In genomic region chr5:141349917-141350619, GRCh38 we compare ENCODE assay signal across 8 cellular contexts. TPM values are rescaled to one million over a fixed set of nuclear protein-coding genes. Genes with fewer than 3 reads are reported as not detected.
DNase-seq lines count a peak whose midpoint lies in the region; ATAC-seq, FAIRE-seq and TF ChIP-seq lines count a peak whose summit lies in the region.

PCDHGB1 (plus strand) TSS chr5:141350099; CDS start chr5:141350261, 162 bp downstream.

- TF ChIP-seq CTCF in A549 (IDR thresholded peaks at IDR 0.05) (peak; percentile 75), esophagus muscularis mucosa (IDR thresholded peaks at IDR 0.05) (peak; percentile 26 to 47 (median 31)), neural cell (IDR thresholded peaks at IDR 0.05; ENCODE audit: poor library complexity, severe bottlenecking) (no peak)

- peak within 1 kb of the TSS; percentile 67 to 89 (median 83) for H3K27ac Mint-ChIP-seq in IgD-negative memory B cell
- no peak within 1 kb of the TSS for H3K27ac Mint-ChIP-seq in T-helper 2 cell treated with Interferon-gamma antibody and Interleukin-4, amounts not matched to agents 5 μg/mL and 100 μg/mL, for 36 hours

- H3K4me1 Mint-ChIP-seq in IgD-negative memory B cell = peaks cover 0 to 3% (median 2%) of the 10 kb centered on the region in 3 donors
- H3K4me1 Mint-ChIP-seq in T-helper 2 cell treated with Interferon-gamma antibody and Interleukin-4, amounts not matched to agents 5 μg/mL and 100 μg/mL, for 36 hours (ENCODE audit: low read depth) = peaks cover 2% of the 10 kb centered on the region

- POLR2A ChIA-PET in A549 (lab: Yijun Ruan, JAX) = interaction anchor here (1.0 to 1.9 kb wide), 5 partner anchors 11 to 214 kb away, joined by 3 to 7 read pairs (median 4); partner anchors contain the start of genes PCDHGA1, PCDHGA2 and TAF7

- 9% methylated on average over 29 of the region's 29 CpGs for WGBS in A549 (ENCODE audit: missing lambda C conversion rate)
- 26% methylated on average over 26 of the region's 29 CpGs for WGBS in esophagus muscularis mucosa

- no peak within 1 kb of the TSS for H3K9ac ChIP-seq in neural cell (ENCODE audit: low read length)

- H3K36me3 ChIP-seq in esophagus muscularis mucosa = no peaks in the 10 kb centered on the region
- H3K36me3 ChIP-seq in neural cell (ENCODE audit: insufficient read depth, low read length) = no peaks in the 10 kb centered on the region

- H3K27me3 ChIP-seq in esophagus muscularis mucosa = peaks cover 0 to 42% (median 3%) of the 10 kb centered on the region in 4 donors
- no peaks in the 10 kb centered on the region for H3K27me3 ChIP-seq in neural cell (ENCODE audit: insufficient read depth, low read depth, low read length)

- no peak within 1 kb of the TSS for H2AFZ ChIP-seq in neural cell (ENCODE audit: low read depth, low read length)

- H3K9me3 ChIP-seq in A549 = peaks cover 28% of the 10 kb centered on the region
- peaks cover 0 to 95% (median 87%) of the 10 kb centered on the region in 4 donors for H3K9me3 ChIP-seq in esophagus muscularis mucosa
- H3K9me3 ChIP-seq in neural cell (ENCODE audit: low read length) = peaks cover 15% of the 10 kb centered on the region

- no peaks in the 10 kb centered on the region for H3F3A ChIP-seq in neural cell (ENCODE audit: insufficient read depth, low read length, poor library complexity, severe bottlenecking)

- TF ChIP-seq RAD21 in A549 (conservative IDR thresholded peaks at IDR 0.05 in 1 of 2, IDR thresholded peaks at IDR 0.05 in 1 of 2) (peak; percentile 71 to 73), neural cell (conservative IDR thresholded peaks at IDR 0.05) (no peak)

- H3K4me2 ChIP-seq in A549 (peak within 1 kb of the TSS; percentile 69), neural cell (ENCODE audit: low read length) (no peak within 1 kb of the TSS)

- CTCF ChIA-PET in A549 (lab: Yijun Ruan, JAX) = interaction anchor here (0.7 to 4.4 kb wide), 31 partner anchors 10 to 269 kb away, joined by 3 to 25 read pairs (median 6); partner anchors contain the start of genes DIAPH1, PCDHB11, PCDHB6 and PCDHGA1

- intact Hi-C loops in esophagus muscularis mucosa (cut with DNase I) = loop anchor here (10.0 kb wide), 1 partner anchor 215 kb away; no protein-coding TSS in a partner anchor

- ATAC-seq in A549 = peak; percentile 99
- no peak for ATAC-seq in GM19324 (IDR thresholded peaks at IDR 0.05; ENCODE audit: low FRiP score, unreplicated experiment)

- H3K27ac ChIP-seq in A549 (peak within 1 kb of the TSS; percentile 24 to 73; a peak in 5 of 6 replicates), esophagus muscularis mucosa (replicated peaks in 1 of 4) (peak within 1 kb of the TSS in 1 of 4 donors; percentile 27), neural cell (ENCODE audit: low read length) (no peak within 1 kb of the TSS)

- TF ChIP-seq EP300 in A549 (IDR thresholded peaks at IDR 0.05) (no peak), esophagus muscularis mucosa (IDR thresholded peaks at IDR 0.05) (no peak), neural cell (conservative IDR thresholded peaks at IDR 0.05; ENCODE audit: poor library complexity, severe bottlenecking) (no peak)

- TF ChIP-seq POLR2A in A549 (IDR thresholded peaks at IDR 0.05; ENCODE audit: low read length) (peak; percentile 28), esophagus muscularis mucosa (IDR thresholded peaks at IDR 0.05; ENCODE audit: low read depth) (no peak)

- H3K79me2 ChIP-seq in neural cell (replicated peaks; ENCODE audit: insufficient read depth, low read length) = no peaks in the 10 kb centered on the region

- H3K36me3 Mint-ChIP-seq in IgD-negative memory B cell = peaks cover 3% of the 10 kb centered on the region
- H3K36me3 Mint-ChIP-seq in T-helper 2 cell treated with Interferon-gamma antibody and Interleukin-4, amounts not matched to agents 5 μg/mL and 100 μg/mL, for 36 hours (ENCODE audit: low read depth) = peaks cover 1% of the 10 kb centered on the region

- no peaks in the 10 kb centered on the region for H3K9me2 ChIP-seq in neural cell (ENCODE audit: insufficient read depth, low read length)

- H4K20me1 ChIP-seq in neural cell (ENCODE audit: insufficient read depth) = no peaks in the 10 kb centered on the region

- H3K4me3 ChIP-seq in A549 (peak within 1 kb of the TSS; percentile 45), GM08714 (ENCODE audit: low read length) (peak within 1 kb of the TSS; percentile 36), esophagus muscularis mucosa (peak within 1 kb of the TSS; percentile 22 to 37 (median 30)), neural cell (ENCODE audit: low read length) (peak within 1 kb of the TSS; percentile 15)

- peak within 1 kb of the TSS; percentile 58 to 89 (median 84) for H3K4me3 Mint-ChIP-seq in IgD-negative memory B cell
- peak within 1 kb of the TSS; percentile 81 for H3K4me3 Mint-ChIP-seq in T-helper 2 cell treated with Interferon-gamma antibody and Interleukin-4, amounts not matched to agents 5 μg/mL and 100 μg/mL, for 36 hours

- no peaks in the 10 kb centered on the region for H3K4me1 ChIP-seq in A549
- H3K4me1 ChIP-seq in esophagus muscularis mucosa = no peaks in the 10 kb centered on the region

- H3K27me3 Mint-ChIP-seq in IgD-negative memory B cell = peaks cover 25% of the 10 kb centered on the region
- H3K27me3 Mint-ChIP-seq in T-helper 2 cell treated with Interferon-gamma antibody and Interleukin-4, amounts not matched to agents 5 μg/mL and 100 μg/mL, for 36 hours (ENCODE audit: low read depth) = peaks cover 14% of the 10 kb centered on the region

- DNase-seq in A549 (ENCODE audit: low read depth in 1 of 2, low spot score in 1 of 2) = peak; percentile 80 to 87
- DNase-seq in T-helper 2 cell treated with Interferon-gamma antibody and Interleukin-4, amounts not matched to agents 5 μg/mL and 100 μg/mL, for 36 hours (ENCODE audit: low spot score) = peak; percentile 27
- no peak for DNase-seq in esophagus muscularis mucosa (ENCODE audit: extremely low spot score)
- DNase-seq in GF-D8 (lab: John Stamatoyannopoulos, UW) = no peak

- H3K9me3 Mint-ChIP-seq in IgD-negative memory B cell = peaks cover 8 to 27% (median 23%) of the 10 kb centered on the region in 3 donors
- H3K9me3 Mint-ChIP-seq in T-helper 2 cell treated with Interferon-gamma antibody and Interleukin-4, amounts not matched to agents 5 μg/mL and 100 μg/mL, for 36 hours = peaks cover 29% of the 10 kb centered on the region

- no peak for FAIRE-seq in A549 (lab: Jason Lieb, UNC)

TF ChIP-seq in A549, 52 proteins besides CTCF, POLR2A, EP300 and RAD21:
- TF ChIP-seq SMC3 (IDR thresholded peaks at IDR 0.05) = peak; percentile 60
- no peak for TF ChIP-seq TFCP2L1 (CRISPR knock-in tag; IDR thresholded peaks at IDR 0.05)
- peak; percentile 14 for TF ChIP-seq CHD2 (IDR thresholded peaks at IDR 0.05; ENCODE audit: low read length, partially characterized antibody)

TF ChIP-seq in neural cell, 6 proteins besides CTCF, POLR2A, EP300 and RAD21:
- no peak for TF ChIP-seq EZH2 (IDR thresholded peaks at IDR 0.05; ENCODE audit: borderline replicate concordance, insufficient read depth, low read length, poor library complexity, severe bottlenecking)

RNA-seq across cellular contexts. Expression of gene PCDHGB1, which starts in this region (rescaled TPM):
- polyA plus RNA-seq in A549 (2011; rRNA removed) = 3.7 and 3.9 TPM in 2 replicates
- polyA plus RNA-seq in A549 (2012; cell fraction: cytosol; rRNA removed) = 0.82 and 1.4 TPM in 2 replicates
- 3.6 and 4.5 TPM in 2 replicates for polyA plus RNA-seq in A549 (2012; cell fraction: nucleus; rRNA removed)
- 1.3 to 1.6 TPM (median 1.5 TPM) in 3 replicates for polyA plus RNA-seq in A549 (2017; fragmentation: RNase III; extraction: RNeasy Plus Mini Kit Qiagen cat#74134 plus additional on column Dnase treatment)
- polyA minus RNA-seq in A549 (2011; rRNA and poly(A)+ RNA removed) = 4.3 and 5.7 TPM in 2 replicates
- 0.41 TPM for polyA plus RNA-seq in IgD-negative memory B cell
- 1 to 10 TPM; 2.7 to 5.1 (median 3.0) TPM for total RNA-seq in esophagus muscularis mucosa
- polyA plus RNA-seq in neural cell = 0.46 and 0.68 TPM in 2 replicates
- polyA minus RNA-seq in neural cell = 3.7 and 4.1 TPM in 2 replicates

Comparison
In these comparisons a context has a peak if more than half of its experiments do, and no peak if none do; other contexts are left out.
1. DNase-seq: peak in A549 (2 of 2) and T-helper 2 cell treated with Interferon-gamma antibody and Interleukin-4, amounts not matched to agents 5 μg/mL and 100 μg/mL, for 36 hours (single experiment); none in esophagus muscularis mucosa (single experiment) and GF-D8 (single experiment).
2. Peak in every context shown above with its lines, with median percentiles within 50 percentile points of each other: H3K4me3 ChIP-seq.